Comparison of ENCODE assay signal across 21 cellular contexts in the genomic region with DNA sequence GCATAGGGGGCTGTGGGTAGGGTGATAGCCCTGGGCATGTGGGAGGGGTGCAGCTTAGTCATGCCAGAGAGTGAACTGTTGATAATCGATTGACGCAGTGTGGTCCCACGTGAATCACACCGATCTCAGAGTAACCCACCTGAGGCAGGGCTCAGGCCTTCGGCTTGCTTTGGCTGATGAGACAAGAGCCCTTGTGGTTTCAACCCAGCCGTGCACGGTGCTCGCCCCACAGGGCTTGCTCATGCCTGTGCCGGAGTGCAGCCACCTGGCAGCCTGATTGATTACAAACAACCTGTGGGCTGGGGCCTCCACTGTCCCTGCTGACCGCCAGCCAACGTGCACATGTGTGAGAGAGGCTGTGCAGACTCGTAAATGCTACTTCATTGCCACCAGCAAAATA.
"Had no signal": no experiment of that assay in that cellular context is flagged by ENCODE, and none has a peak within 500 bp of the region (broad histone marks: within the 10 kb centered on the region; RNA-seq: fewer than 3 reads in every experiment).

No MANE protein-coding gene starts in this region.

- ATAC-seq: K562 had no signal

- H3K4me1 ChIP-seq: SJSA1 had no signal

- DNase-seq: Kasumi-1, MM.1S, NCI-H1092 treated with DMSO at 0.1 percent for 48 hours, NCI-H1436 treated with DMSO at 0.1 percent for 48 hours, NCI-H1694, NCI-H187 treated with DMSO at 0.1 percent for 48 hours, NCI-H2029 treated with DMSO at 0.1 percent for 48 hours, NCI-H2171 treated with DMSO at 0.1 percent for 48 hours, NCI-H345, NCI-H446 treated with DMSO at 0.1 percent for 48 hours, NCI-H510A treated with DMSO at 0.1 percent for 48 hours, NCI-H526, NCI-H82, Right ventricle myocardium superior, RPMI8226, SIG-M5 had no signal

- H3K27me3 ChIP-seq: SJSA1 had no signal

- H3K4me3 ChIP-seq: K562, SJSA1, SK-N-MC had no signal

- H3K27ac ChIP-seq: HL-60, KMS-11, SJSA1, SK-N-MC had no signal

- H3K9ac ChIP-seq: KMS-11 had no signal

- H3K4me2 ChIP-seq: KMS-11 had no signal

- H3K9me3 ChIP-seq: SJSA1 had no signal

- H3K36me3 ChIP-seq: SJSA1 had no signal
